8 cellular contexts compared by ENCODE assay signal in genomic region chr1:31762323-31762722, GRCh38. TPM values are rescaled to one million over a fixed set of nuclear protein-coding genes. Genes with fewer than 3 reads are reported as not detected.
A peak's percentile ranks its signal among the peaks of the same experiment; 100 is the strongest.
DNase-seq lines count a peak whose midpoint lies in the region; ATAC-seq and TF ChIP-seq lines count a peak whose summit lies in the region.

No MANE protein-coding gene starts in this region.

- 56% methylated on average over 6 of the region's 7 CpGs for WGBS in smooth muscle cell (ENCODE audit: low lambda C conversion rate)

- peaks cover 5% of the 10 kb centered on the region for H3K27me3 Mint-ChIP-seq in activated T-cell treated with anti-CD3 and anti-CD28 coated beads, Interleukin-2, amount 50 U/mL, for 4 hours (ENCODE audit: low read depth)

- H2AFZ ChIP-seq in smooth muscle cell (ENCODE audit: low read depth), result no peak overlapping the region

- H3K9me3 ChIP-seq in SK-N-MC (ENCODE audit: low read depth, low read length) (no peaks in the 10 kb centered on the region), smooth muscle cell (replicated peaks; ENCODE audit: low read depth) (no peaks in the 10 kb centered on the region)

- no peaks in the 10 kb centered on the region for H3K27me3 ChIP-seq in smooth muscle cell (ENCODE audit: low read depth)

- H3K27ac ChIP-seq in SK-N-MC (no peak overlapping the region), smooth muscle cell (ENCODE audit: low read depth) (peak overlapping the region; percentile 25)

- H3K9me3 Mint-ChIP-seq in activated T-cell treated with anti-CD3 and anti-CD28 coated beads, Interleukin-2, amount 50 U/mL, for 4 hours, result no peaks in the 10 kb centered on the region

- H3K36me3 Mint-ChIP-seq in activated T-cell treated with anti-CD3 and anti-CD28 coated beads, Interleukin-2, amount 50 U/mL, for 4 hours (ENCODE audit: insufficient read depth), result no peaks in the 10 kb centered on the region

- H3K4me2 ChIP-seq in smooth muscle cell, result peak overlapping the region; percentile 99

- no peak for TF ChIP-seq CTCF in fibroblast of the aortic adventitia (IDR thresholded peaks at IDR 0.05; ENCODE audit: insufficient read depth, low read length)
- TF ChIP-seq CTCF in smooth muscle cell (IDR thresholded peaks at IDR 0.05; ENCODE audit: borderline replicate concordance, insufficient read depth, poor library complexity, severe bottlenecking), result no peak

- H3K4me1 Mint-ChIP-seq in activated T-cell treated with anti-CD3 and anti-CD28 coated beads, Interleukin-2, amount 50 U/mL, for 4 hours (ENCODE audit: low read depth), result peaks cover 17% of the 10 kb centered on the region

- H3K36me3 ChIP-seq in SK-N-MC (ENCODE audit: insufficient read depth, low read length) (no peaks in the 10 kb centered on the region), smooth muscle cell (ENCODE audit: low read depth) (no peaks in the 10 kb centered on the region)

- no peak for DNase-seq in activated T-cell treated with anti-CD3 and anti-CD28 coated beads, Interleukin-2, amount 50 U/mL, for 4 hours
- DNase-seq in activated T-cell treated with anti-CD3 and anti-CD28 coated beads for 4 hours (no peak), SK-N-MC (ENCODE audit: low read depth, low spot score) (no peak), fibroblast of the aortic adventitia (ENCODE audit: low read depth) (no peak), smooth muscle cell (lab: John Stamatoyannopoulos, UW; ENCODE audit: unreplicated experiment) (no peak), NCI-H82 (lab: John Stamatoyannopoulos, UW) (no peak)

- H3K4me3 Mint-ChIP-seq in activated T-cell treated with anti-CD3 and anti-CD28 coated beads, Interleukin-2, amount 50 U/mL, for 4 hours, result peak overlapping the region; percentile 49

- H3K4me3 ChIP-seq in SK-N-MC (peak overlapping the region; percentile 81), fibroblast of the aortic adventitia (ENCODE audit: low read depth, low read length) (peak overlapping the region; percentile 67), smooth muscle cell (peak overlapping the region; percentile 75)

- peaks cover 35% of the 10 kb centered on the region for H3K4me1 ChIP-seq in smooth muscle cell (ENCODE audit: low read depth)

- peaks cover 3% of the 10 kb centered on the region for H3F3A ChIP-seq in smooth muscle cell (ENCODE audit: low read depth)

- ATAC-seq in activated T-cell treated with anti-CD3 and anti-CD28 coated beads, Interleukin-2, amount 50 U/mL, for 4 hours, result no peak
- no peak for ATAC-seq in GM18867 (IDR thresholded peaks at IDR 0.05; ENCODE audit: unreplicated experiment)
- no peak for ATAC-seq in GM21528 (IDR thresholded peaks at IDR 0.05; ENCODE audit: low FRiP score, unreplicated experiment)

- no peak overlapping the region for H3K9ac ChIP-seq in SK-N-MC (ENCODE audit: insufficient read length)
- no peak overlapping the region for H3K9ac ChIP-seq in smooth muscle cell (ENCODE audit: low read depth)

- H4K20me1 ChIP-seq in smooth muscle cell (ENCODE audit: low read depth), result peaks cover 9% of the 10 kb centered on the region

- no peaks in the 10 kb centered on the region for H3K79me2 ChIP-seq in smooth muscle cell (ENCODE audit: low read depth)

RNA-seq across cellular contexts. Expression of gene ADGRB2, which starts 1.8 kb away (rescaled TPM):
- total RNA-seq in activated T-cell treated with anti-CD3 and anti-CD28 coated beads, Interleukin-2, amount 50 U/mL, for 4 hours, result under 1 TPM; 0.18 to 0.68 (median 0.65) TPM
- total RNA-seq in fibroblast of the aortic adventitia (ENCODE audit: low replicate concordance) (7.9 and 11.3 TPM in 2 replicates), smooth muscle cell (8.8 and 10.6 TPM in 2 replicates)
- polyA plus RNA-seq in smooth muscle cell, result 7.5 and 9.4 TPM in 2 replicates

RNA-seq across cellular contexts. Expression of gene SPOCD1, which starts 53.5 kb away (rescaled TPM):
- total RNA-seq in activated T-cell treated with anti-CD3 and anti-CD28 coated beads, Interleukin-2, amount 50 U/mL, for 4 hours, result under 1 TPM in 1 of 3 donors, not detected in 2; 0.14 TPM
- total RNA-seq in fibroblast of the aortic adventitia (ENCODE audit: low replicate concordance) (3.4 and 37.2 TPM in 2 replicates), smooth muscle cell (39.5 and 43.8 TPM in 2 replicates)
- 45.3 and 46.1 TPM in 2 replicates for polyA plus RNA-seq in smooth muscle cell

RNA-seq across cellular contexts. Expression of gene COL16A1, which starts 58.5 kb away (rescaled TPM):
- under 1 TPM; 0.57 to 0.89 (median 0.61) TPM for total RNA-seq in activated T-cell treated with anti-CD3 and anti-CD28 coated beads, Interleukin-2, amount 50 U/mL, for 4 hours
- total RNA-seq in fibroblast of the aortic adventitia (ENCODE audit: low replicate concordance), result 101 and 133 TPM in 2 replicates
- 67.3 and 105 TPM in 2 replicates for total RNA-seq in smooth muscle cell
- 126 and 152 TPM in 2 replicates for polyA plus RNA-seq in smooth muscle cell

Comparison
In these comparisons a context has a peak if more than half of its experiments do, and no peak if none do; other contexts are left out.
1. RNA of gene COL16A1, which starts 58.5 kb away (total RNA-seq): 101 to 133 TPM in fibroblast of the aortic adventitia and 67.3 to 105 TPM in smooth muscle cell; 0.57 to 0.89 TPM in activated T-cell treated with anti-CD3 and anti-CD28 coated beads, Interleukin-2, amount 50 U/mL, for 4 hours; every median in the first group is over 10 times any median in the second.
2. Peak in every context shown above with its lines, with median percentiles within 50 percentile points of each other: H3K4me3 ChIP-seq.